Comparison of ENCODE assay signal across 17 cellular contexts in the genomic region with DNA sequence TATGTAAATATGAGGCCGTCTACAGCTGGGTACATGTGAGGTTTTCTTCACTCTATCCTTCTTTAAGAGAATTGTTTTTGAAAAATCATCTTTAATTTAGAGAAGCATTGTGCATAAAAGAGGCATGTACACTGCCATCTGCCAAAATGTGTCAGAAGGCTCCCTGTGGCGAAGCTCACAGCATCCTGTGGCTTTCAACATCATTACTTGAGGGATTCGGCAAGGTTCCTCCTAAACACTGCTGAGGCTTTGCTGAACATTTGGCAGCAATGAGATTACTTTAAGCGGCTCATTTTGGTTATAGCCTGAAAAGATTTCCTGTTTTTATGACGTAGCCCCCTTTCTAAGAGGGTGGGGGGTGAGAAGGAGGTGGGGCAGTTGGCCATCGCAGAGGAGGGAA.
"Had no signal": no experiment of that assay in that cellular context is flagged by ENCODE, and none has a peak within 500 bp of the region (broad histone marks: within the 10 kb centered on the region; RNA-seq: fewer than 3 reads in every experiment).

No MANE protein-coding gene starts in this region.

- DNase-seq: activated CD4-positive, alpha-beta T cell treated with anti-CD3 and anti-CD28 coated beads for 1 hour; activated CD8-positive, alpha-beta memory T cell treated with anti-CD3 and anti-CD28 coated beads for 24 hours; activated CD8-positive, alpha-beta memory T cell treated with anti-CD3 and anti-CD28 coated beads, Interleukin-2, amount 50 U/mL, for 48 hours; activated effector memory CD4-positive, alpha-beta T cell treated with Interleukin-2 at 50 U/mL for 16 hours; activated naive CD4-positive, alpha-beta T cell treated with anti-CD3 and anti-CD28 coated beads, Interleukin-2, amount 50 U/mL, for 16 hours; activated T-cell treated with anti-CD3 and anti-CD28 coated beads, Interleukin-2, amount 50 U/mL, for 48 hours; aorta; foreskin fibroblast; glutamatergic neuron; midbrain; stimulated activated CD4-positive, alpha-beta T cell treated with anti-CD3 and anti-CD28 coated beads, Interleukin-2, amount 100 ng/mL, for 24 hours; stimulated activated naive CD4-positive, alpha-beta T cell treated with Interleukin-2 at 50 U/mL for 16 hours; T1000; thyroid gland had no signal

- H3K27me3 ChIP-seq: breast epithelium, thyroid gland had no signal

- H3K4me1 ChIP-seq: breast epithelium, thyroid gland had no signal

- H3K4me3 ChIP-seq: breast epithelium, lung, thyroid gland had no signal

- H3K9me3 ChIP-seq: breast epithelium, thyroid gland had no signal

- FAIRE-seq: keratinocyte had no signal

- H3K36me3 ChIP-seq: breast epithelium, thyroid gland had no signal
